Comparison of ENCODE assay signal across 9 cellular contexts in the genomic region with DNA sequence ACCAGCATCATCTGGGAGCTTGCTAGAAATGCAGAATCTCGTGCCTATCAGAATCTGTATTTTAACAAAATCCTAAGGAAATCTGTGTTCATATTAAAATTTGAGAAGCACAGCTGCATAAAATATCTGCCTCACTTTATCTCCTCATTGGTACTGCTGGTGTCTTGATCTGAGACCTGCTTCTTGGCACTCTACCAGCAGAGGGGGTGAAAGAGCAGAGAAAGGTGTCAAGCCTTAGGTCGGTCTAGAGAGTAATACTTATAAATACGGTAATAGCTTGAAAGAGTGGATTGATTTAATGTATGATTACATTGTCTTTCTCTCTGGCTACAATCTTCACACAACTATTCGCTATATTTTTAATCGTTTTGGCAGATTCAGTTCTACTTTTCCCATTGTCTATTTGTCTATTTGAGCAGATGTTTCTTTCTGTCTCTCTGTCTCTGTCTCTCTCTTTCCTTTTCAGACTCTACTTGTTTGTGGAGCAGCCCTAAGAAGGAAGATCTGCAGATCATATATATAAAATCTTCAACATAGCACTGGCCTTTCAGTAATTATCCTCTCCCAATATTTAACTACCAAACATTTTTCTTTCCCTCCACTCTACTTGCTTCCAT. TPM values are rescaled to one million over a fixed set of nuclear protein-coding genes. Genes with fewer than 3 reads are reported as not detected.
DNase-seq lines count a peak whose midpoint lies in the region; ATAC-seq and TF ChIP-seq lines count a peak whose summit lies in the region.
"Had no signal": no experiment of that assay in that cellular context is flagged by ENCODE, and none has a peak within 500 bp of the region (broad histone marks: within the 10 kb centered on the region; RNA-seq: fewer than 3 reads in every experiment).

No MANE protein-coding gene starts in this region.

- intact Hi-C loops in CD4-positive, alpha-beta memory T cell (cut with micrococcal nuclease) = loop anchor here (1.0 kb wide), 1 partner anchor 145 kb away; no protein-coding TSS in a partner anchor

- CTCF ChIA-PET in CD4-positive, alpha-beta memory T cell (lab: Charles Lee; ENCODE audit: partially characterized antibody) = interaction anchor here (0.5 to 3.9 kb wide), 23 partner anchors 8 to 567 kb away, joined by 3 to 32 read pairs (median 4); a partner anchor contains a TSS

- peaks cover 14 to 16% of the 10 kb centered on the region in 2 donors for H3K27me3 Mint-ChIP-seq in CD4-positive, alpha-beta memory T cell
- peaks cover 23 to 24% of the 10 kb centered on the region in 2 donors for H3K27me3 Mint-ChIP-seq in effector memory CD8-positive, alpha-beta T cell
- peaks cover 24% of the 10 kb centered on the region for H3K27me3 Mint-ChIP-seq in neural crest cell (ENCODE audit: low read depth)

- POLR2A ChIA-PET in CD4-positive, alpha-beta memory T cell (lab: Charles Lee; ENCODE audit: partially characterized antibody) = no interaction called here

- no peak overlapping the region for H3K27ac ChIP-seq in CD4-positive, alpha-beta memory T cell (ENCODE audit: low read depth, low read length)

- H3K27ac Mint-ChIP-seq in CD4-positive, alpha-beta memory T cell = no peak overlapping the region
- H3K27ac Mint-ChIP-seq in effector memory CD8-positive, alpha-beta T cell = no peak overlapping the region
- H3K27ac Mint-ChIP-seq in neural crest cell (ENCODE audit: unreplicated experiment) = no peak overlapping the region
- H3K27ac Mint-ChIP-seq: T-helper 1 cell treated with Interleukin-12 subunit alpha and Interleukin-12 subunit beta and Interleukin-4 antibody, amounts not matched to agents 30 μg/mL and 1 μg/mL, for 36 hours had no signal

- no peaks in the 10 kb centered on the region for H3K9me3 Mint-ChIP-seq in CD4-positive, alpha-beta memory T cell
- H3K9me3 Mint-ChIP-seq in effector memory CD8-positive, alpha-beta T cell = no peaks in the 10 kb centered on the region
- H3K9me3 Mint-ChIP-seq in neural crest cell = no peaks in the 10 kb centered on the region
- H3K9me3 Mint-ChIP-seq: T-helper 1 cell treated with Interleukin-12 subunit alpha and Interleukin-12 subunit beta and Interleukin-4 antibody, amounts not matched to agents 30 μg/mL and 1 μg/mL, for 36 hours had no signal

- no peaks in the 10 kb centered on the region for H3K27me3 ChIP-seq in CD4-positive, alpha-beta memory T cell (ENCODE audit: insufficient read depth, low read length)

- peak; percentile 81 for TF ChIP-seq CTCF in neural crest cell (conservative IDR thresholded peaks at IDR 0.05)

- H3K9me3 ChIP-seq in CD4-positive, alpha-beta memory T cell (ENCODE audit: control insufficient read depth in 1 of 2, low read length in 2 of 2) = no peaks in the 10 kb centered on the region

- no peaks in the 10 kb centered on the region for H3K36me3 ChIP-seq in CD4-positive, alpha-beta memory T cell (ENCODE audit: insufficient read depth, low read length)

- peaks cover 0 to 5% (median 3%) of the 10 kb centered on the region in 4 donors for H3K4me1 Mint-ChIP-seq in CD4-positive, alpha-beta memory T cell
- no peaks in the 10 kb centered on the region for H3K4me1 Mint-ChIP-seq in effector memory CD8-positive, alpha-beta T cell (ENCODE audit: low read depth in 2 of 2)
- H3K4me1 Mint-ChIP-seq in neural crest cell = no peaks in the 10 kb centered on the region

- DNase-seq in CD4-positive, alpha-beta memory T cell = peak in 4 of 5 donors; percentile 55 to 58 (median 57)
- DNase-seq in NCI-H526 (lab: John Stamatoyannopoulos, UW) = peak; percentile 40 to 59
- peak; percentile 37 to 65 for DNase-seq in activated CD4-positive, alpha-beta T cell treated with anti-CD3 and anti-CD28 coated beads for 4 hours
- peak; percentile 50 to 64 (median 58) for DNase-seq in effector memory CD8-positive, alpha-beta T cell
- peak; percentile 48 for DNase-seq in neural crest cell (ENCODE audit: low read depth, low spot score)
- DNase-seq in amniotic stem cell (lab: John Stamatoyannopoulos, UW) = no peak

- H3K36me3 Mint-ChIP-seq in CD4-positive, alpha-beta memory T cell = no peaks in the 10 kb centered on the region
- H3K36me3 Mint-ChIP-seq in effector memory CD8-positive, alpha-beta T cell (ENCODE audit: insufficient read depth) = no peaks in the 10 kb centered on the region
- H3K36me3 Mint-ChIP-seq in neural crest cell (ENCODE audit: low read depth) = no peaks in the 10 kb centered on the region

- peak overlapping the region in 5 of 8 donors; percentile 7 to 72 (median 35) for H3K4me3 Mint-ChIP-seq in CD4-positive, alpha-beta memory T cell
- H3K4me3 Mint-ChIP-seq in effector memory CD8-positive, alpha-beta T cell = no peak overlapping the region
- H3K4me3 Mint-ChIP-seq in neural crest cell = no peak overlapping the region
- H3K4me3 Mint-ChIP-seq: T-helper 1 cell treated with Interleukin-12 subunit alpha and Interleukin-12 subunit beta and Interleukin-4 antibody, amounts not matched to agents 30 μg/mL and 1 μg/mL, for 36 hours had no signal

- peaks cover 6% of the 10 kb centered on the region for H3K4me1 ChIP-seq in CD4-positive, alpha-beta memory T cell (ENCODE audit: insufficient read depth, low read length)

- ATAC-seq in GM19324 (IDR thresholded peaks at IDR 0.05; ENCODE audit: low FRiP score, unreplicated experiment) (peak; percentile 98), HG03280 (IDR thresholded peaks at IDR 0.05; ENCODE audit: unreplicated experiment) (peak; percentile 98)
- ATAC-seq in effector memory CD8-positive, alpha-beta T cell (replicated peaks) = peak; percentile 99

- no peak overlapping the region for H3K4me3 ChIP-seq in CD4-positive, alpha-beta memory T cell (ENCODE audit: low read length in 2 of 2)

RNA-seq across cellular contexts. Expression of a gene that starts 1.7 kb away (rescaled TPM):
- not detected for total RNA-seq in CD4-positive, alpha-beta memory T cell
- polyA plus RNA-seq in CD4-positive, alpha-beta memory T cell = not detected
- total RNA-seq in neural crest cell = 0.27 TPM in 1 of 2 replicates, not detected in the other

Comparison
In these comparisons a context has a peak if more than half of its experiments do, and no peak if none do; other contexts are left out.
1. H3K4me3 Mint-ChIP-seq: peak in CD4-positive, alpha-beta memory T cell (5 of 8); none in effector memory CD8-positive, alpha-beta T cell (0 of 2) and neural crest cell (single experiment).
2. Peak in every context shown above with its lines, with median percentiles within 50 percentile points of each other: ATAC-seq.